8 cellular contexts compared by ENCODE assay signal in the genomic region with DNA sequence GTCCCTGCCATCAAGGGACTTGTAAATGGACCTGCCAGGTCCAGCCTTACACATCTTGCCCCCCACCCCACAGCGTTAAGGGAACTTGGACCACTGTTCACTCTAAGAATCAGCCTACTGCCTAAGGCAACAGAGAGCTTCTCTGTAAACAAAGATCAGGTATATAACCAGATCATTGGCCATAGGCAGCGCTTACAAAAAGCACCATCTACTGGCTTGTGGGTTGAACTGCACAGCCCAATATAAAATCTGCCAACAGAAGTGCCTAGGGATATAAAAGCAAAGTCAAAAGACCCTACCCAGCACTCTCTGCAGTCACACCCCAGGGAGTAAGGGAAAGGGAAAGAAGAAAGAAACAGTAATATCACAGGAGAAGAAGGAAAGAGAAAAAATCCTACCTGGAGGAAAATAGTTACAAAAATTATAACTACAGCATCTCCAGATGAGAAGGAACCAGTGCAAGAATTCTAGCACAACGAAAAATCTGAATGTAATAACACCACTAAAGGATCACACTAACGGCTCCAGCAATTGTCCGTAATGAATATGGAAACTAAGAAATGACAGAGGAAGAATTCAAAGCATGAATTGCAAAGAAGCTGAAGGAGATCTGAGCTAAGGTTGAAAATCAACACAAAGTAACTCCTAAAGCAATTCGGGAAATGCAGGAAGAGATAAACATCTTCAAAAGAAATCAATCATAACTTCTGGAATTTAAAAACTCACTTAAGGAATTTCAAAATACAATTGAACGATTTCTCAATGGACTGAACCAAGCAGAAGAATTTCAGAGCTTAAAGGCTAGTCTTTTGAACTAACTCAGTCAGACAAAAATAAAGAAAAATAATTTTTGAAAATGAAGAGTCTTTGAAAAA.
DNase-seq lines count a peak whose midpoint lies in the region; ATAC-seq and TF ChIP-seq lines count a peak whose summit lies in the region.

No MANE protein-coding gene starts in this region.

- H3K36me3 ChIP-seq in OCI-LY7 (ENCODE audit: insufficient read depth, low read length) (no peaks in the 10 kb centered on the region), heart right ventricle (no peaks in the 10 kb centered on the region)

- no peak overlapping the region for H3K4me2 ChIP-seq in OCI-LY7 (ENCODE audit: low read length)

- H3K9me2 ChIP-seq in OCI-LY7 (ENCODE audit: insufficient read depth, low read length): no peaks in the 10 kb centered on the region

- no peaks in the 10 kb centered on the region for H3K4me1 ChIP-seq in OCI-LY7 (ENCODE audit: insufficient read depth, low read length, poor library complexity, severe bottlenecking)
- H3K4me1 ChIP-seq in heart right ventricle: no peaks in the 10 kb centered on the region

- H4K20me1 ChIP-seq in OCI-LY7 (ENCODE audit: insufficient read depth, low read length): no peaks in the 10 kb centered on the region

- POLR2A ChIA-PET in OCI-LY7 (lab: Charles Lee): interaction anchor here (0.6 kb wide), 1 partner anchor 958 kb away, joined by 3 read pairs; no protein-coding TSS in a partner anchor

- H2AFZ ChIP-seq in OCI-LY7 (ENCODE audit: low read length): no peak overlapping the region

- TF ChIP-seq CTCF in AG09319 (IDR thresholded peaks at IDR 0.05; ENCODE audit: low read depth, low read length): peak; percentile 89
- TF ChIP-seq CTCF in HL-60 (IDR thresholded peaks at IDR 0.05; ENCODE audit: insufficient read depth, low read length): peak; percentile 71
- peak; percentile 84 for TF ChIP-seq CTCF in OCI-LY7 (conservative IDR thresholded peaks at IDR 0.05; ENCODE audit: low read length)
- peak; percentile 42 to 75 (median 72) for TF ChIP-seq CTCF in heart right ventricle (IDR thresholded peaks at IDR 0.05)

- intact Hi-C loops in OCI-LY7 (cut with micrococcal nuclease; ENCODE audit: unreplicated experiment): no loop called here
- intact Hi-C loops in heart right ventricle (cut with DNase I): loop anchor here in 1 of 10 donors (5.0 kb wide), 1 partner anchor 642 kb away; no protein-coding TSS in a partner anchor
- intact Hi-C loops in sciatic nerve (cut with DNase I): no loop called here

- H3K4me3 ChIP-seq in HL-60 (replicated peaks; ENCODE audit: insufficient read depth, low read length) (no peak overlapping the region), OCI-LY7 (ENCODE audit: low read depth, low read length, poor library complexity, severe bottlenecking) (no peak overlapping the region), heart right ventricle (no peak overlapping the region)

- H3K27ac ChIP-seq in HL-60 (replicated peaks): no peak overlapping the region
- H3K27ac ChIP-seq in OCI-LY7 (ENCODE audit: low read depth, low read length, poor library complexity, severe bottlenecking): no peak overlapping the region
- H3K27ac ChIP-seq in heart right ventricle: no peak overlapping the region

- ATAC-seq in GM18511 (IDR thresholded peaks at IDR 0.05; ENCODE audit: unreplicated experiment): peak; percentile 84
- ATAC-seq in heart right ventricle: peak in 6 of 8 donors; percentile 53 to 78 (median 58)
- ATAC-seq in sciatic nerve: peak; percentile 53

- BruUV-seq in OCI-LY7 (replicated peaks; lab: Mats Ljungman, UMichigan): no TSS peak

- CTCF ChIA-PET in OCI-LY7 (lab: Charles Lee; ENCODE audit: unreplicated experiment): interaction anchor here (0.5 to 0.6 kb wide), 2 partner anchors 16 to 859 kb away, joined by 4 to 5 read pairs; no protein-coding TSS in a partner anchor

- no peaks in the 10 kb centered on the region for H3K27me3 ChIP-seq in HL-60 (ENCODE audit: insufficient read depth, poor library complexity, severe bottlenecking)
- peaks cover 0 to 10% (median 0%) of the 10 kb centered on the region in 7 donors for H3K27me3 ChIP-seq in heart right ventricle

- H3K79me2 ChIP-seq in OCI-LY7 (ENCODE audit: insufficient read depth, low read depth, low read length): no peaks in the 10 kb centered on the region

- H3K9me3 ChIP-seq in OCI-LY7 (ENCODE audit: low read length) (no peaks in the 10 kb centered on the region), heart right ventricle (peaks cover 0 to 5% (median 0%) of the 10 kb centered on the region in 11 donors)

- 50% methylated on average over 7 of the region's 7 CpGs for WGBS in heart right ventricle, 2 donors

- DNase-seq in AG09319 (ENCODE audit: extremely low read depth, low read depth): no peak
- peak in 1 of 2 experiments; percentile 30 for DNase-seq in HL-60 (ENCODE audit: low read depth in 1 of 2, low spot score in 1 of 2)
- DNase-seq in OCI-LY7 (ENCODE audit: low spot score): peak; percentile 49
- DNase-seq in activated naive CD4-positive, alpha-beta T cell treated with anti-CD3 and anti-CD28 coated beads, Interleukin-2, amount 50 U/mL, for 16 hours: peak; percentile 33
- DNase-seq in heart right ventricle: no peak
- no peak for DNase-seq in sciatic nerve (ENCODE audit: low spot score)
- DNase-seq in NCI-H187 treated with DMSO at 0.1 percent for 48 hours (lab: John Stamatoyannopoulos, UW): no peak

Comparison
In these comparisons a context has a peak if more than half of its experiments do, and no peak if none do; other contexts are left out.
1. DNase-seq: peak in OCI-LY7 (single experiment) and activated naive CD4-positive, alpha-beta T cell treated with anti-CD3 and anti-CD28 coated beads, Interleukin-2, amount 50 U/mL, for 16 hours (single experiment); none in AG09319 (single experiment), heart right ventricle (0 of 2), sciatic nerve (single experiment) and NCI-H187 treated with DMSO at 0.1 percent for 48 hours (single experiment).
2. Peak in every context shown above with its lines, with median percentiles within 50 percentile points of each other: CTCF ChIP-seq and ATAC-seq.